25 cellular contexts compared by ENCODE assay signal in genomic region chr7:108723343-108723957, GRCh38.
DNase-seq lines count a peak whose midpoint lies in the region; ATAC-seq and TF ChIP-seq lines count a peak whose summit lies in the region.
"Had no signal": no experiment of that assay in that cellular context is flagged by ENCODE, and none has a peak within 500 bp of the region (broad histone marks: within the 10 kb centered on the region; RNA-seq: fewer than 3 reads in every experiment).

No MANE protein-coding gene starts in this region.

- no peaks in the 10 kb centered on the region for H3K27me3 Mint-ChIP-seq in type B pancreatic cell
- H3K27me3 Mint-ChIP-seq: activated naive CD8-positive, alpha-beta T cell treated with anti-CD3 and anti-CD28 coated beads for 36 hours; CD4-positive, alpha-beta memory T cell; natural killer cell treated with Interleukin-12 subunit alpha and Interleukin-12 subunit beta and Interleukin-15 and Interleukin-18, amount 100 ng/mL, for 72 hours had no signal

- DNase-seq in NCI-H1105 treated with DMSO at 0.1 percent for 48 hours (lab: John Stamatoyannopoulos, UW) (peak; percentile 9), NCI-H1105 (lab: John Stamatoyannopoulos, UW) (no peak), NCI-H187 (lab: John Stamatoyannopoulos, UW) (peak; percentile 10 to 26), glomerular visceral epithelial cell (ENCODE audit: extremely low spot score) (peak; percentile 9), neuronal stem cell (ENCODE audit: low spot score) (peak; percentile 15), type B pancreatic cell (ENCODE audit: extremely low spot score, unreplicated experiment) (no peak)
- DNase-seq in activated CD4-positive, CD25-positive, alpha-beta regulatory T cell treated with anti-CD3 and anti-CD28 coated beads, Interleukin-2, amount 50 U/mL, for 72 hours, result no peak
- DNase-seq: 8988T; activated CD4-positive, alpha-beta T cell treated with anti-CD3 and anti-CD28 coated beads for 48 hours; activated effector memory CD4-positive, alpha-beta T cell treated with anti-CD3 and anti-CD28 coated beads, Interleukin-2, amount 50 U/mL, for 16 hours; activated naive CD8-positive, alpha-beta T cell treated with anti-CD3 and anti-CD28 coated beads for 36 hours; CD4-positive, alpha-beta memory T cell; Karpas-422; NCI-H146; NCI-H526 treated with DMSO at 0.1 percent for 48 hours; SHP77 treated with DMSO at 0.1 percent for 48 hours; stimulated activated CD4-positive, alpha-beta T cell treated with anti-CD3 and anti-CD28 coated beads, Interleukin-2, amount 100 ng/mL, for 24 hours; stimulated activated naive CD8-positive, alpha-beta T cell treated with anti-CD3 and anti-CD28 coated beads, Interleukin-15, Interleukin-2, amounts not matched to agents 100 U/mL and 50 U/mL, for 24 hours; T-helper 9 cell had no signal

- H4K91ac ChIP-seq in neuronal stem cell (ENCODE audit: low read depth, low read length, poor library complexity), result no peak overlapping the region

- H3K27ac Mint-ChIP-seq in type B pancreatic cell, result no peak overlapping the region
- H3K27ac Mint-ChIP-seq: activated naive CD8-positive, alpha-beta T cell treated with anti-CD3 and anti-CD28 coated beads for 36 hours; CD4-positive, alpha-beta memory T cell; natural killer cell treated with Interleukin-12 subunit alpha and Interleukin-12 subunit beta and Interleukin-15 and Interleukin-18, amount 100 ng/mL, for 72 hours had no signal

- H3K4me3 ChIP-seq in neuronal stem cell (ENCODE audit: low read length in 2 of 2), result no peak overlapping the region
- H3K4me3 ChIP-seq: right atrium auricular region had no signal

- H3K14ac ChIP-seq in neuronal stem cell (ENCODE audit: low read length), result no peak overlapping the region

- no peak overlapping the region for H3K9ac ChIP-seq in neuronal stem cell (ENCODE audit: low read depth, low read length, poor library complexity)

- H3K4ac ChIP-seq in neuronal stem cell (ENCODE audit: low read length), result no peak overlapping the region

- no peak overlapping the region for H2BK5ac ChIP-seq in neuronal stem cell (ENCODE audit: low read length)

- peaks cover 5 to 25% of the 10 kb centered on the region in 2 donors for H3K4me1 ChIP-seq in neuronal stem cell (ENCODE audit: control insufficient read depth in 2 of 2, insufficient read depth in 1 of 2, low read depth in 1 of 2, low read length in 2 of 2)
- H3K4me1 ChIP-seq: right atrium auricular region had no signal

- H4K8ac ChIP-seq in neuronal stem cell (ENCODE audit: low read depth, low read length), result no peak overlapping the region

- no peak overlapping the region for H3K27ac ChIP-seq in neuronal stem cell (replicated peaks; ENCODE audit: low read length)
- H3K27ac ChIP-seq: right atrium auricular region, VCaP had no signal

- no peaks in the 10 kb centered on the region for H3K36me3 ChIP-seq in neuronal stem cell (replicated peaks in 1 of 2; ENCODE audit: control insufficient read depth in 2 of 2, insufficient read depth in 2 of 2, low read length in 2 of 2)
- H3K36me3 ChIP-seq: right atrium auricular region had no signal

- no peak overlapping the region for H3K18ac ChIP-seq in neuronal stem cell (ENCODE audit: low read length)

- no peak for TF ChIP-seq CTCF in type B pancreatic cell (conservative IDR thresholded peaks at IDR 0.05)

- H3K4me3 Mint-ChIP-seq in type B pancreatic cell, result no peak overlapping the region
- H3K4me3 Mint-ChIP-seq: activated naive CD8-positive, alpha-beta T cell treated with anti-CD3 and anti-CD28 coated beads for 36 hours; CD4-positive, alpha-beta memory T cell; natural killer cell treated with Interleukin-12 subunit alpha and Interleukin-12 subunit beta and Interleukin-15 and Interleukin-18, amount 100 ng/mL, for 72 hours had no signal

- no peak overlapping the region for H2AK5ac ChIP-seq in neuronal stem cell (ENCODE audit: low read depth, low read length)

- H2BK15ac ChIP-seq in neuronal stem cell (ENCODE audit: low read length), result no peak overlapping the region

- no peak overlapping the region for H2BK120ac ChIP-seq in neuronal stem cell (ENCODE audit: low read depth, low read length)

- no peaks in the 10 kb centered on the region for H3K9me3 Mint-ChIP-seq in type B pancreatic cell
- H3K9me3 Mint-ChIP-seq: activated naive CD8-positive, alpha-beta T cell treated with anti-CD3 and anti-CD28 coated beads for 36 hours had no signal

- H2AFZ ChIP-seq in neuronal stem cell (ENCODE audit: low read length), result no peak overlapping the region

- H3K9me3 ChIP-seq in neuronal stem cell (replicated peaks in 1 of 2; ENCODE audit: control insufficient read depth in 2 of 2, insufficient read depth in 1 of 2, low read depth in 1 of 2, low read length in 2 of 2), result no peaks in the 10 kb centered on the region
- H3K9me3 ChIP-seq: right atrium auricular region had no signal

- WGBS in neuronal stem cell (ENCODE audit: extremely low coverage in 2 of 2, insufficient read length in 2 of 2, insufficient replicate concordance in 1 of 2), 2 donors, result no CpG with 5 or more reads among the region's 8 CpGs

- H3K27me3 ChIP-seq in neuronal stem cell (ENCODE audit: control insufficient read depth in 3 of 3, insufficient read depth in 3 of 3, low read depth in 1 of 3, low read length in 3 of 3), result no peaks in the 10 kb centered on the region
- H3K27me3 ChIP-seq: right atrium auricular region had no signal

- H3K4me1 Mint-ChIP-seq in type B pancreatic cell (ENCODE audit: unreplicated experiment), result no peaks in the 10 kb centered on the region
- H3K4me1 Mint-ChIP-seq: activated naive CD8-positive, alpha-beta T cell treated with anti-CD3 and anti-CD28 coated beads for 36 hours; CD4-positive, alpha-beta memory T cell had no signal

- no peak overlapping the region for H3K23ac ChIP-seq in neuronal stem cell (ENCODE audit: low read depth, low read length, poor library complexity)

- H3K36me3 Mint-ChIP-seq in type B pancreatic cell, result no peaks in the 10 kb centered on the region
- H3K36me3 Mint-ChIP-seq: activated naive CD8-positive, alpha-beta T cell treated with anti-CD3 and anti-CD28 coated beads for 36 hours; CD4-positive, alpha-beta memory T cell; natural killer cell treated with Interleukin-12 subunit alpha and Interleukin-12 subunit beta and Interleukin-15 and Interleukin-18, amount 100 ng/mL, for 72 hours had no signal

- H2BK12ac ChIP-seq in neuronal stem cell (ENCODE audit: low read length), result no peak overlapping the region

- no peak for ATAC-seq in GM18868 (IDR thresholded peaks at IDR 0.05; ENCODE audit: unreplicated experiment)
- ATAC-seq: HCT116; HepG2; natural killer cell treated with Interleukin-12 subunit alpha and Interleukin-12 subunit beta and Interleukin-15 and Interleukin-18, amount 100 ng/mL, for 72 hours; stimulated activated naive CD8-positive, alpha-beta T cell treated with anti-CD3 and anti-CD28 coated beads, Interleukin-15, Interleukin-2, amounts not matched to agents 100 U/mL and 50 U/mL, for 24 hours had no signal

- peak overlapping the region; percentile 38 for H3K4me2 ChIP-seq in neuronal stem cell (ENCODE audit: insufficient read depth, low read length, poor library complexity, severe bottlenecking)

- no peaks in the 10 kb centered on the region for H3K79me1 ChIP-seq in neuronal stem cell (ENCODE audit: low read depth, low read length)

Comparison
In these comparisons a context has a peak if more than half of its experiments do, and no peak if none do; other contexts are left out.
1. DNase-seq: peak in NCI-H1105 treated with DMSO at 0.1 percent for 48 hours (single experiment), NCI-H187 (2 of 2), glomerular visceral epithelial cell (single experiment) and neuronal stem cell (single experiment); none in NCI-H1105 (single experiment), activated CD4-positive, CD25-positive, alpha-beta regulatory T cell treated with anti-CD3 and anti-CD28 coated beads, Interleukin-2, amount 50 U/mL, for 72 hours (single experiment) and type B pancreatic cell (single experiment).